In genomic region chr14:23400496-23401149, GRCh38 we compare ENCODE assay signal across 1 cellular context.
TF ChIP-seq lines count a peak whose summit lies in the region.

No MANE protein-coding gene starts in this region.

TF ChIP-seq in K562, 482 proteins besides CTCF, POLR2A, EP300 and RAD21:
- TF ChIP-seq SPI1 (IDR thresholded peaks at IDR 0.05; ENCODE audit: borderline replicate concordance, low read depth, low read length), result peak; percentile 63; the same call in 1 of the 2 replicates
